ENCODE assay signal across 17 cellular contexts in the genomic region with DNA sequence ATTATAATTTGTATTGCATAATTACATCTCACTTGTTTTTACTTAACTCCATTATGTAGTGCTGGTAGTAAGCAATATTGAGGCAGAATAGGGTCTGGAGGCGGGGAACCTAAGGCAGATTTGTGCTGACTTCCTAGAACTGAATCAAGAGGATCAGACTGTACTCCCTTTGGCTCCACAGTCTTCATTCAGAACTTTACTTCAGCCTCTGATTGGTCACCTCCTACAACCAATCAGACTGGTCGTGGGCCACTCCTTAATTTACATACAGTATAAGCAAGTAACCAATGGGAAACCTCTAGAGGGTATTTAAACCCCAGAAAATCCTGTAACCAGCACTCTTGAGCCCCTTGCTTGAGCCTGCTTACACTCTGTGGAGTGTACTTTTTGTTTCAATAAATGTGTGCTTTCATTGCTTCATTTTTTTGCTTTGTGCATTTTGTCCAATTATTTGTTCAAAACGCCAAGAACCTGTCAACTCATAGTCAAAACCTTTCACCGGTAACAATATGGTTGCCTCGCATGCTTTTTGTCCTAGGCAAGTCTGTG. TPM values are rescaled to one million over a fixed set of nuclear protein-coding genes. Genes with fewer than 3 reads are reported as not detected.
DNase-seq lines count a peak whose midpoint lies in the region; ATAC-seq and TF ChIP-seq lines count a peak whose summit lies in the region.
"Had no signal": no experiment of that assay in that cellular context is flagged by ENCODE, and none has a peak within 500 bp of the region (broad histone marks: within the 10 kb centered on the region; RNA-seq: fewer than 3 reads in every experiment).

No MANE protein-coding gene starts in this region.

- no peaks in the 10 kb centered on the region for H3K9me2 ChIP-seq in PC-3 (replicated peaks; ENCODE audit: low read length)

- H3K9ac ChIP-seq in PC-3 (ENCODE audit: low read length) = no peak overlapping the region

- no peaks in the 10 kb centered on the region; the same call in none of the 2 replicates for H3K36me3 ChIP-seq in PC-3 (ENCODE audit: low read depth, low read length)

- BruUV-seq in PC-3 (replicated peaks; lab: Mats Ljungman, UMichigan) = no TSS peak

- H4K20me1 ChIP-seq in PC-3 (ENCODE audit: low read length) = no peaks in the 10 kb centered on the region

- H3K79me2 ChIP-seq in PC-3 (ENCODE audit: low read length) = no peaks in the 10 kb centered on the region

- ATAC-seq in PC-3 = no peak
- ATAC-seq in GM19397 (IDR thresholded peaks at IDR 0.05; ENCODE audit: unreplicated experiment) = no peak
- ATAC-seq in GM21526 (IDR thresholded peaks at IDR 0.05; ENCODE audit: low FRiP score, unreplicated experiment) = no peak
- ATAC-seq: natural killer cell treated with Interleukin-12 subunit alpha and Interleukin-12 subunit beta and Interleukin-15 and Interleukin-18, amount 100 ng/mL, for 72 hours; stimulated activated naive CD8-positive, alpha-beta T cell treated with anti-CD3 and anti-CD28 coated beads, Interleukin-15, Interleukin-2, amounts not matched to agents 100 U/mL and 50 U/mL, for 24 hours had no signal

- TF ChIP-seq CTCF in PC-3 (conservative IDR thresholded peaks at IDR 0.05; ENCODE audit: low read depth, low read length) (no peak), epithelial cell of esophagus (IDR thresholded peaks at IDR 0.05; ENCODE audit: insufficient read depth, low read depth, low read length, missing control alignments) (no peak), foreskin fibroblast (IDR thresholded peaks at IDR 0.05; ENCODE audit: low read depth, low read length) (no peak)

- POLR2A ChIA-PET in HEK293T (lab: Yijun Ruan, JAX) (no interaction called here), PC-3 (lab: Charles Lee; ENCODE audit: unreplicated experiment) (no interaction called here)

- no peaks in the 10 kb centered on the region for H3K9me3 ChIP-seq in PC-3 (ENCODE audit: low read length)

- no peaks in the 10 kb centered on the region for H3K27me3 ChIP-seq in PC-3 (ENCODE audit: low read length)

- intact Hi-C loops in PC-3 (cut with micrococcal nuclease) = no loop called here

- H3K4me3 ChIP-seq in PC-3 (ENCODE audit: low read length) = no peak overlapping the region
- H3K4me3 ChIP-seq in epithelial cell of esophagus (ENCODE audit: low read length) = no peak overlapping the region
- no peak overlapping the region for H3K4me3 ChIP-seq in foreskin fibroblast (ENCODE audit: low read depth in 1 of 2, low read length in 2 of 2)
- H3K4me3 ChIP-seq: PC-9 had no signal

- no peak overlapping the region for H3K4me2 ChIP-seq in PC-3 (ENCODE audit: low read length)
- H3K4me2 ChIP-seq: PC-9 had no signal

- H3K4me1 ChIP-seq in PC-3 (ENCODE audit: insufficient read depth, low read length) = no peaks in the 10 kb centered on the region

- H2AFZ ChIP-seq in PC-3 (ENCODE audit: low read length) = no peak overlapping the region
- H2AFZ ChIP-seq: PC-9 had no signal

- CTCF ChIA-PET in HEK293T (lab: Yijun Ruan, JAX) (no interaction called here), PC-3 (lab: Charles Lee) (no interaction called here)

- H3F3A ChIP-seq in PC-3 (ENCODE audit: low read length, unreplicated experiment) = no peaks in the 10 kb centered on the region

- no peak overlapping the region for H3K27ac ChIP-seq in PC-3 (ENCODE audit: low read length)
- H3K27ac ChIP-seq: PC-9 had no signal

- peak; percentile 4 for DNase-seq in COR-L47 (lab: John Stamatoyannopoulos, UW)
- peak; percentile 36 for DNase-seq in HEK293T (ENCODE audit: extremely low spot score)
- DNase-seq in PC-3 = peak; percentile 20
- DNase-seq in epithelial cell of esophagus (ENCODE audit: low read depth) = peak; percentile 19
- no peak for DNase-seq in foreskin fibroblast
- no peak for DNase-seq in activated CD4-positive, alpha-beta T cell treated with anti-CD3 and anti-CD28 coated beads, Interleukin-2, amount 50 U/mL, for 4 hours
- DNase-seq: activated CD4-positive, alpha-beta T cell treated with anti-CD3 and anti-CD28 coated beads for 4 hours; activated CD8-positive, alpha-beta memory T cell treated with anti-CD3 and anti-CD28 coated beads, Interleukin-2, amount 10 ng/mL, durations not matched to agents 7 days and 5 days; GOT3; NCI-H2029; PC-9; stimulated activated CD4-positive, alpha-beta T cell treated with anti-CD3 and anti-CD28 coated beads, Interleukin-2, amount 100 ng/mL, for 24 hours; stimulated activated naive CD8-positive, alpha-beta T cell treated with anti-CD3 and anti-CD28 coated beads, Interleukin-15, Interleukin-2, amounts not matched to agents 100 U/mL and 50 U/mL, for 24 hours; trophoblast cell had no signal

TF ChIP-seq in HEK293T, 16 proteins besides CTCF, POLR2A, EP300 and RAD21:
- no peak for TF ChIP-seq FOXA1 (IDR thresholded peaks at IDR 0.05)
- no peak for TF ChIP-seq ZNF384 (IDR thresholded peaks at IDR 0.05)
- no peak for TF ChIP-seq FOXM1 (IDR thresholded peaks at IDR 0.05; ENCODE audit: borderline replicate concordance)
- no peak for TF ChIP-seq SP1 (IDR thresholded peaks at IDR 0.05)
- no peak for TF ChIP-seq L3MBTL2 (conservative IDR thresholded peaks at IDR 0.05)
- no peak for TF ChIP-seq TARDBP (IDR thresholded peaks at IDR 0.05)
- no peak for TF ChIP-seq FOXK2 (IDR thresholded peaks at IDR 0.05)
- TF ChIP-seq CTBP1 (IDR thresholded peaks at IDR 0.05; ENCODE audit: borderline replicate concordance) = no peak
- no peak for TF ChIP-seq ELF4 (IDR thresholded peaks at IDR 0.05)
- no peak for TF ChIP-seq LEF1 (IDR thresholded peaks at IDR 0.05; ENCODE audit: borderline replicate concordance)
- TF ChIP-seq BHLHE40 (IDR thresholded peaks at IDR 0.05; ENCODE audit: borderline replicate concordance) = no peak
- no peak for TF ChIP-seq SUZ12 (IDR thresholded peaks at IDR 0.05)
- no peak for TF ChIP-seq PKNOX1 (IDR thresholded peaks at IDR 0.05)
- no peak for TF ChIP-seq NFRKB (IDR thresholded peaks at IDR 0.05)
- TF ChIP-seq HDGF (IDR thresholded peaks at IDR 0.05; ENCODE audit: borderline replicate concordance) = no peak

RNA-seq across cellular contexts. Expression of gene ZBTB8OS, which starts 31.6 kb away (rescaled TPM):
- total RNA-seq in PC-3 (2014; rRNA removed) = 85.2 and 86.7 TPM in 2 replicates

RNA-seq across cellular contexts. Expression of gene RBBP4, which starts 32.3 kb away (rescaled TPM):
- 161 and 201 TPM in 2 replicates for total RNA-seq in PC-3 (2014; rRNA removed)

Comparison
In these comparisons a context has a peak if more than half of its experiments do, and no peak if none do; other contexts are left out.
1. DNase-seq: peak in COR-L47 (single experiment), HEK293T (single experiment), PC-3 (single experiment) and epithelial cell of esophagus (single experiment); none in foreskin fibroblast (0 of 2) and activated CD4-positive, alpha-beta T cell treated with anti-CD3 and anti-CD28 coated beads, Interleukin-2, amount 50 U/mL, for 4 hours (0 of 2).